1 cellular context compared by ENCODE assay signal in genomic region chr3:197027896-197028710, GRCh38.
TF ChIP-seq lines count a peak whose summit lies in the region.

No MANE protein-coding gene starts in this region.

TF ChIP-seq in H1, 55 proteins besides CTCF, POLR2A, EP300 and RAD21:
- TF ChIP-seq ZNF274 (IDR thresholded peaks at IDR 0.05; ENCODE audit: borderline replicate concordance, extremely low read depth, low read length) (no peak), USF2 (IDR thresholded peaks at IDR 0.05; ENCODE audit: low read length) (no peak), BRCA1 (IDR thresholded peaks at IDR 0.05; ENCODE audit: low read depth, low read length) (no peak), E2F6 (IDR thresholded peaks at IDR 0.05) (no peak), TCF12 (IDR thresholded peaks at IDR 0.05; ENCODE audit: low read depth, low read length) (no peak), HDAC2 (IDR thresholded peaks at IDR 0.05; ENCODE audit: borderline replicate concordance in 1 of 2, low read depth in 2 of 2, low read length in 2 of 2) (no peak)
